ENCODE assay signal across 30 cellular contexts in the genomic region with DNA sequence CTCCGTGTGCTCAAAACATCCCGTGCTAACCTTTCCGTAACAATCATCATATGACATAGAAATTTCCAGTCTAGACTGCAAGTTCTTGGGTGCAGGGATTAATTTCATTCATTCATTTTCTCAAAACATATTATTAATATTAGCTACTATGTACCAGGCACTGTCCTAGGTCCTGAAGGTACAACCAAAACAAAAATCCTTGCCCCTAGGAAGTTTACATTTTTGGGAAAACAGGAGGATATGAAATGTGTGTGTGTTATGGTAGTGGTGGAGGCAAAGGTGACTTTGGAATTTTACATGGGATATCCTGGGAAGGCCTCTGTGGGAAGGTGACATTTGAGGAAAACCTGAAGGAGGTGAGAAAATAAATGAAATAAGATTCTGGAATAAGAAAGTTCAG.
"Had no signal": no experiment of that assay in that cellular context is flagged by ENCODE, and none has a peak within 500 bp of the region (broad histone marks: within the 10 kb centered on the region; RNA-seq: fewer than 3 reads in every experiment).

No MANE protein-coding gene starts in this region.

- H3K27me3 Mint-ChIP-seq: dendritic cell treated with granulocyte-macrophage colony-stimulating factor and Interleukin-4, amounts not matched to agents 40 ng/mL and 50 ng/mL, for 4 days; effector memory CD8-positive, alpha-beta T cell had no signal

- DNase-seq: colonic mucosa; cortex of kidney; dermis blood vessel endothelial cell; dorsolateral prefrontal cortex; effector CD4-positive, alpha-beta T cell; effector CD8-positive, alpha-beta T cell; effector memory CD4-positive, alpha-beta T cell; effector memory CD8-positive, alpha-beta T cell; endodermal cell; erythroblast; esophagus squamous epithelium; foreskin fibroblast; foreskin keratinocyte; foreskin melanocyte; gastrocnemius medialis; glutamatergic neuron; head of caudate nucleus; heart left ventricle; heart right ventricle had no signal

- H3K27me3 ChIP-seq: colonic mucosa, esophagus muscularis mucosa, esophagus squamous epithelium, foreskin keratinocyte, gastrocnemius medialis, gastroesophageal sphincter, heart left ventricle, heart right ventricle, hepatocyte had no signal

- H3K79me2 ChIP-seq: hepatocyte had no signal

- H3K4me2 ChIP-seq: hepatocyte had no signal

- ATAC-seq: effector memory CD8-positive, alpha-beta T cell; esophagus mucosa; foreskin keratinocyte; gastrocnemius medialis; gastroesophageal sphincter; heart left ventricle; heart right ventricle had no signal

- H3K36me3 ChIP-seq: colonic mucosa, esophagus muscularis mucosa, esophagus squamous epithelium, gastrocnemius medialis, gastroesophageal sphincter, heart left ventricle, heart right ventricle had no signal

- H3K4me1 ChIP-seq: colonic mucosa, esophagus muscularis mucosa, esophagus squamous epithelium, foreskin keratinocyte, gastrocnemius medialis, gastroesophageal sphincter, heart left ventricle, heart right ventricle had no signal

- H3K4me3 ChIP-seq: colonic mucosa, coronary artery, dorsolateral prefrontal cortex, esophagus muscularis mucosa, esophagus squamous epithelium, gastrocnemius medialis, gastroesophageal sphincter, heart left ventricle, heart right ventricle, hepatocyte had no signal

- H3K4me3 Mint-ChIP-seq: dendritic cell treated with granulocyte-macrophage colony-stimulating factor and Interleukin-4, amounts not matched to agents 40 ng/mL and 50 ng/mL, for 4 days; effector memory CD8-positive, alpha-beta T cell; endodermal cell had no signal

- H3K27ac ChIP-seq: colonic mucosa, coronary artery, dorsolateral prefrontal cortex, epithelial cell of prostate, esophagus muscularis mucosa, esophagus squamous epithelium, foreskin keratinocyte, gastrocnemius medialis, gastroesophageal sphincter, heart left ventricle, heart right ventricle, hepatocyte had no signal

- H3K9me3 ChIP-seq: colonic mucosa, esophagus muscularis mucosa, esophagus squamous epithelium, gastrocnemius medialis, gastroesophageal sphincter had no signal

- H2AFZ ChIP-seq: hepatocyte had no signal

- H3K9me3 Mint-ChIP-seq: endodermal cell had no signal

- H3K27ac Mint-ChIP-seq: dendritic cell treated with granulocyte-macrophage colony-stimulating factor and Interleukin-4, amounts not matched to agents 40 ng/mL and 50 ng/mL, for 4 days; effector memory CD8-positive, alpha-beta T cell; endodermal cell had no signal

- FAIRE-seq: colon, endometrium, endothelial cell of umbilical vein, frontal cortex had no signal
